10 cellular contexts compared by ENCODE assay signal in the genomic region with DNA sequence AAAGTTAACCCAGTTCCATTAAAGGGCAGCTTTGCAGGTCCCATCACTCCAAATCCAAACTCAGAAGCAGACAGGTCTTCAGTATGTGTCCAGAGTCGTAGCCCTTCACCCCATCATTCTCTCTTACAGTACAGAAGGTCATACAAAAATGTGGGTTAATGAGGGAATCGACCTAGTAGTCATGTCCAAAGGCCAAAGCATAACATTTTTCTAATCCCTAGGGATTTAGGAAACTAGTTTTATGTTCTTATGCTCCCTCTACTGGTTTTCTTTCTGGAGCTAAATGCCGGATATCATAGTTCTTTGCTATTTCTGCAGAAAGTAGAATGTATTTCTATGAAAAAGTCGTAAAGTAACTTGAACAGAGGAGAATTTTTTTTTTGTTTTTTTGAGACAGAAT.
DNase-seq lines count a peak whose midpoint lies in the region; ATAC-seq and TF ChIP-seq lines count a peak whose summit lies in the region.
"Had no signal": no experiment of that assay in that cellular context is flagged by ENCODE, and none has a peak within 500 bp of the region (broad histone marks: within the 10 kb centered on the region; RNA-seq: fewer than 3 reads in every experiment).

No MANE protein-coding gene starts in this region.

- H3K27ac ChIP-seq in heart right ventricle (peak overlapping the region in 3 of 10 donors; percentile 34 to 71 (median 59)), spleen (peak overlapping the region in 5 of 8 donors; percentile 16 to 68 (median 58))

- TF ChIP-seq POLR2A in spleen (IDR thresholded peaks at IDR 0.05): no peak

- TF ChIP-seq CTCF in heart right ventricle (IDR thresholded peaks at IDR 0.05) (peak; percentile 6 to 68 (median 45)), spleen (IDR thresholded peaks at IDR 0.05 in 8 of 11, conservative IDR thresholded peaks at IDR 0.05 in 3 of 11) (peak in 7 of 11 experiments; percentile 21 to 36 (median 32))

- peak in 7 of 8 donors; percentile 12 to 50 (median 41) for ATAC-seq in heart right ventricle
- no peak for ATAC-seq in HG03469 (IDR thresholded peaks at IDR 0.05; ENCODE audit: unreplicated experiment)
- ATAC-seq in HG03432 (IDR thresholded peaks at IDR 0.05; ENCODE audit: unreplicated experiment): no peak
- ATAC-seq in GM21825 (IDR thresholded peaks at IDR 0.05; ENCODE audit: unreplicated experiment): no peak

- DNase-seq in HCEC 1CT (peak; percentile 66), amniotic epithelial cell (ENCODE audit: low read depth) (peak; percentile 70), heart right ventricle (no peak), spleen (no peak)
- no peak for DNase-seq in activated CD4-positive, alpha-beta T cell treated with anti-CD3 and anti-CD28 coated beads for 48 hours
- DNase-seq: activated CD4-positive, alpha-beta T cell treated with anti-CD3 and anti-CD28 coated beads, Interleukin-2, amount 50 U/mL, for 1 hour; occipital lobe had no signal

- peaks cover 0 to 40% (median 0%) of the 10 kb centered on the region in 9 donors for H3K36me3 ChIP-seq in heart right ventricle
- peaks cover 0 to 64% (median 6%) of the 10 kb centered on the region in 6 donors for H3K36me3 ChIP-seq in spleen

- H3K9me3 ChIP-seq in heart right ventricle (no peaks in the 10 kb centered on the region), spleen (no peaks in the 10 kb centered on the region)

- peaks cover 0 to 46% (median 21%) of the 10 kb centered on the region in 9 donors for H3K4me1 ChIP-seq in heart right ventricle
- peaks cover 0 to 42% (median 12%) of the 10 kb centered on the region in 6 donors for H3K4me1 ChIP-seq in spleen

- H3K4me3 ChIP-seq in heart right ventricle (no peak overlapping the region), spleen (no peak overlapping the region)

- intact Hi-C loops in heart right ventricle (cut with DNase I) (loop anchor here in 9 of 10 donors (2.0 to 10.0 kb wide), 10 partner anchors 144 to 299 kb away; a partner anchor contains a TSS), spleen (cut with DNase I; ENCODE audit: low total_unique reads) (loop anchor here (5.0 kb wide), 1 partner anchor 279 kb away; a partner anchor contains a TSS)

- no peaks in the 10 kb centered on the region for H3K27me3 ChIP-seq in heart right ventricle
- no peaks in the 10 kb centered on the region for H3K27me3 ChIP-seq in spleen (replicated peaks in 1 of 7)

- WGBS in heart right ventricle, 2 donors: 51 to 68% methylated on average over 4 of the region's 4 CpGs
- WGBS in spleen, 5 donors: 69 to 80% (median 79%) methylated on average over 4 of the region's 4 CpGs

Comparison
In these comparisons a context has a peak if more than half of its experiments do, and no peak if none do; other contexts are left out.
1. DNase-seq: peak in HCEC 1CT (single experiment) and amniotic epithelial cell (single experiment); none in heart right ventricle (0 of 2), spleen (single experiment) and activated CD4-positive, alpha-beta T cell treated with anti-CD3 and anti-CD28 coated beads for 48 hours (single experiment).
2. ATAC-seq: peak in heart right ventricle (7 of 8); none in HG03469 (single experiment), HG03432 (single experiment) and GM21825 (single experiment).